Comparison of ENCODE assay signal across 1 cellular context in the genomic region with DNA sequence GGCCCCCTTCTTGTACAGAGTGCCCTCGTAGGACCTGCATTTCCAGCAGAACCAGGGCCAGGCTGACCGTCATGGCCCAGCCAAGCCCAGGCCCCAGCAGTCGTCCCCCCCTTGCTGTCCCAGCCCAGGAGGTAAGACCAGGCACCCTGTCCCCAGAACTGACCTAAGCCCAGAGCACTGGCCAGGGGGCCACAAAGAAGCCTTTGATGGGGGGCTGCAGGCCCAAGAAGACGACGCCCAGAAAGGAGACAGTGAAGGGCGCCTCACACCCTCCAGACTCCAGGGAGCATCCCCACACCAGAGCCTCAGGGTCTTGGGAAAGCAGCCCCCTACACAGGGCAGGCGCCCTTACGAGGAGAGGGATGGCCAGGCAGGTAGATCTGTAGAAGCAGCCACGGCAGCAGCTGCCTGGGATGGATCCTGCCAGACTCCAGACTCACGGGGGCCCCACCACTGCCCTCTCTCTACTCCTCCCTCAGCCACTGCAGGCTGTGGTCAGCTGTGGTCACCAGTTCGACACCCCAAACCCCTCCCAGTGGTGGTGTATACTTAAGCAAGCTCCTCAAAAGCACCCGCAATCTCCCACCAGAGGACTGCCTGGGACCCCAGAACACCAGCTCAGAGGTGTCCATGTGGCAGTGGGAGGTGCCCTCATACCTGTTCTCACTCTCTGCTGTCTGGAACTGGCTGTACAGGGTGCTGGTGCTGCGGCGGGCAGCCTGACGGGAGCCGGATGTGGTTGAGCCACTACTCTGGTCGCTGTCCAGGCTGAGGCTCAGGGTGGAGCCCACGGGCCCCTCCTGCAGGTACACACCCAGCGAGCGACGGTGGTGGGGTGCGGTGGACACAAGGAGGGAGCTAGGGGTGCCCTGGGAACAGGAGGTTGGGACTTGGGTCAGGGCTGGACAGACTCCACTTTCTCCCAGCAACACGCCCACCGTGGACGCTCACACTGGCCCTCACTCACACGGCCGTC.
A peak's percentile ranks its signal among the peaks of the same experiment; 100 is the strongest.
TF ChIP-seq lines count a peak whose summit lies in the region.

No MANE protein-coding gene starts in this region.

TF ChIP-seq in HepG2, 621 proteins besides CTCF, POLR2A, EP300 and RAD21:
- TF ChIP-seq ZNF615 (CRISPR knock-in tag; IDR thresholded peaks at IDR 0.05; ENCODE audit: borderline replicate concordance) (no peak), NPAS2 (CRISPR knock-in tag; IDR thresholded peaks at IDR 0.05; ENCODE audit: borderline replicate concordance) (no peak), RCOR2 (CRISPR knock-in tag; IDR thresholded peaks at IDR 0.05) (no peak), SNRNP70 (IDR thresholded peaks at IDR 0.05; ENCODE audit: low read depth, low read length) (no peak), AGO2 (optimal IDR thresholded peaks at IDR 0.05; ENCODE audit: low read depth, low read length) (peak; percentile 78), POLR2G (IDR thresholded peaks at IDR 0.05; ENCODE audit: low read depth, low read length) (peak; percentile 51; the same call in 1 of the 2 replicates), HCFC1 (IDR thresholded peaks at IDR 0.05; ENCODE audit: low read depth, low read length) (no peak), ZNF34 (CRISPR knock-in tag; IDR thresholded peaks at IDR 0.05; ENCODE audit: borderline replicate concordance) (no peak), ZNF460 (CRISPR knock-in tag; IDR thresholded peaks at IDR 0.05; ENCODE audit: borderline replicate concordance) (no peak), ZC3H13 (CRISPR knock-in tag; IDR thresholded peaks at IDR 0.05) (no peak), AGO1 (IDR thresholded peaks at IDR 0.05; ENCODE audit: low read depth, low read length, poor library complexity, severe bottlenecking) (peak; percentile 30)
- TF ChIP-seq, protein P1, sequence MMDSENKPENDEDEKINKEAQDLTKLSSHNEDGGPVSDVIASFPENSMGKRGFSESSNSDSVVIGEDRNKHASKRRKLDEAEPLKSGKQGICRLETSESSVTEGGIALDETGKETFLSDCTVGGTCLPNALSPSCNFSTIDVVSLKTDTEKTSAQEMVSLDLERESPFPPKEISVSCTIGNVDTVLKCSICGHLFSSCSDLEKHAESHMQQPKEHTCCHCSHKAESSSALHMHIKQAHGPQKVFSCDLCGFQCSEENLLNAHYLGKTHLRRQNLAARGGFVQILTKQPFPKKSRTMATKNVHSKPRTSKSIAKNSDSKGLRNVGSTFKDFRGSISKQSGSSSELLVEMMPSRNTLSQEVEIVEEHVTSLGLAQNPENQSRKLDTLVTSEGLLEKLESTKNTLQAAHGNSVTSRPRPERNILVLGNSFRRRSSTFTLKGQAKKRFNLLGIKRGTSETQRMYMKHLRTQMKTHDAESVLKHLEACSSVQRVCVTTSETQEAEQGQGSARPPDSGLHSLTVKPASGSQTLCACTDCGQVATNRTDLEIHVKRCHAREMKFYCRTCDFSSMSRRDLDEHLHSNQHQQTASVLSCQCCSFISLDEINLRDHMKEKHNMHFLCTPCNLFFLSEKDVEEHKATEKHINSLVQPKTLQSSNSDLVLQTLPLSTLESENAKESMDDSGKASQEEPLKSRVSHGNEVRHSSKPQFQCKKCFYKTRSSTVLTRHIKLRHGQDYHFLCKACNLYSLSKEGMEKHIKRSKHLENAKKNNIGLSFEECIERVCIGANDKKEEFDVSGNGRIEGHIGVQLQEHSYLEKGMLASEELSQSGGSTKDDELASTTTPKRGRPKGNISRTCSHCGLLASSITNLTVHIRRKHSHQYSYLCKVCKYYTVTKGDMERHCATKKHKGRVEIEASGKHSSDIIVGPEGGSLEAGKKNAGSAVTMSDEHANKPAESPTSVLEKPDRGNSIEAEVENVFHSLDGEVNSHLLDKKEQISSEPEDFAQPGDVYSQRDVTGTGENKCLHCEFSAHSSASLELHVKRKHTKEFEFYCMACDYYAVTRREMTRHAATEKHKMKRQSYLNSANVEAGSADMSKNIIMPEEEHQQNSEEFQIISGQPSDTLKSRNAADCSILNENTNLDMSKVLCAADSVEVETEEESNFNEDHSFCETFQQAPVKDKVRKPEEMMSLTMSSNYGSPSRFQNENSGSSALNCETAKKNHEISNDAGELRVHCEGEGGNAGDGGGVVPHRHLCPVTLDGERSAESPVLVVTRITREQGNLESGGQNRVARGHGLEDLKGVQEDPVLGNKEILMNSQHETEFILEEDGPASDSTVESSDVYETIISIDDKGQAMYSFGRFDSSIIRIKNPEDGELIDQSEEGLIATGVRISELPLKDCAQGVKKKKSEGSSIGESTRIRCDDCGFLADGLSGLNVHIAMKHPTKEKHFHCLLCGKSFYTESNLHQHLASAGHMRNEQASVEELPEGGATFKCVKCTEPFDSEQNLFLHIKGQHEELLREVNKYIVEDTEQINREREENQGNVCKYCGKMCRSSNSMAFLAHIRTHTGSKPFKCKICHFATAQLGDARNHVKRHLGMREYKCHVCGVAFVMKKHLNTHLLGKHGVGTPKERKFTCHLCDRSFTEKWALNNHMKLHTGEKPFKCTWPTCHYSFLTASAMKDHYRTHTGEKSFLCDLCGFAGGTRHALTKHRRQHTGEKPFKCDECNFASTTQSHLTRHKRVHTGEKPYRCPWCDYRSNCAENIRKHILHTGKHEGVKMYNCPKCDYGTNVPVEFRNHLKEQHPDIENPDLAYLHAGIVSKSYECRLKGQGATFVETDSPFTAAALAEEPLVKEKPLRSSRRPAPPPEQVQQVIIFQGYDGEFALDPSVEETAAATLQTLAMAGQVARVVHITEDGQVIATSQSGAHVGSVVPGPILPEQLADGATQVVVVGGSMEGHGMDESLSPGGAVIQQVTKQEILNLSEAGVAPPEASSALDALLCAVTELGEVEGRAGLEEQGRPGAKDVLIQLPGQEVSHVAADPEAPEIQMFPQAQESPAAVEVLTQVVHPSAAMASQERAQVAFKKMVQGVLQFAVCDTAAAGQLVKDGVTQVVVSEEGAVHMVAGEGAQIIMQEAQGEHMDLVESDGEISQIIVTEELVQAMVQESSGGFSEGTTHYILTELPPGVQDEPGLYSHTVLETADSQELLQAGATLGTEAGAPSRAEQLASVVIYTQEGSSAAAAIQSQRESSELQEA (CRISPR knock-in tag; IDR thresholded peaks at IDR 0.05; ENCODE audit: not compliant biosample characterization), result no peak
- TF ChIP-seq, protein P2, sequence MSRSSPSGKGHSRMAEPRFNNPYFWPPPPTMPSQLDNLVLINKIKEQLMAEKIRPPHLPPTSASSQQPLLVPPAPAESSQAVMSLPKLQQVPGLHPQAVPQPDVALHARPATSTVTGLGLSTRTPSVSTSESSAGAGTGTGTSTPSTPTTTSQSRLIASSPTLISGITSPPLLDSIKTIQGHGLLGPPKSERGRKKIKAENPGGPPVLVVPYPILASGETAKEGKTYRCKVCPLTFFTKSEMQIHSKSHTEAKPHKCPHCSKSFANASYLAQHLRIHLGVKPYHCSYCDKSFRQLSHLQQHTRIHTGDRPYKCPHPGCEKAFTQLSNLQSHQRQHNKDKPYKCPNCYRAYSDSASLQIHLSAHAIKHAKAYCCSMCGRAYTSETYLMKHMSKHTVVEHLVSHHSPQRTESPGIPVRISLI (CRISPR knock-in tag; IDR thresholded peaks at IDR 0.05; ENCODE audit: borderline replicate concordance), result no peak
- TF ChIP-seq, protein P3, sequence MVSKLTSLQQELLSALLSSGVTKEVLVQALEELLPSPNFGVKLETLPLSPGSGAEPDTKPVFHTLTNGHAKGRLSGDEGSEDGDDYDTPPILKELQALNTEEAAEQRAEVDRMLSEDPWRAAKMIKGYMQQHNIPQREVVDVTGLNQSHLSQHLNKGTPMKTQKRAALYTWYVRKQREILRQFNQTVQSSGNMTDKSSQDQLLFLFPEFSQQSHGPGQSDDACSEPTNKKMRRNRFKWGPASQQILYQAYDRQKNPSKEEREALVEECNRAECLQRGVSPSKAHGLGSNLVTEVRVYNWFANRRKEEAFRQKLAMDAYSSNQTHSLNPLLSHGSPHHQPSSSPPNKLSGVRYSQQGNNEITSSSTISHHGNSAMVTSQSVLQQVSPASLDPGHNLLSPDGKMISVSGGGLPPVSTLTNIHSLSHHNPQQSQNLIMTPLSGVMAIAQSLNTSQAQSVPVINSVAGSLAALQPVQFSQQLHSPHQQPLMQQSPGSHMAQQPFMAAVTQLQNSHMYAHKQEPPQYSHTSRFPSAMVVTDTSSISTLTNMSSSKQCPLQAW (CRISPR knock-in tag; IDR thresholded peaks at IDR 0.05), result no peak
TF ChIP-seq in HepG2: peak in this region for 3.
